22 cellular contexts compared by ENCODE assay signal in the genomic region with DNA sequence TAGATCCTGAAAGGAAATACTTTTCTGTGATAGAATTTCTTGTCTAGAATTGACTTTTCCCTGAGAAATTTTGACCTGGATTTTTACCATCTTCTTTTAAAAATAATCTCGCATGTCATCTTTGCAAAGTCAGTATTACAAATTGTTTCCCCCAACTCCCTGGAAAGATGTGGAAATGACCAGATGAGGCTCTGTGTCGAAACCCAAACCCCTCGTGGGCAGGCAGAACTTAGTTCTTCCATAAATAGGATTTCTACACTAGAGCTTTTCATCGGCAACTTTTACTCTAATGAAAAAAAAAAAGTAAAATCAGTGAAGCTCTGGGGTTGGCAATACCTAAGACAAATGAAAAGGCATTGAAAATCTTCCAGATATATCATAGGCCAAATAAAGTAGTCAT. TPM values are rescaled to one million over a fixed set of nuclear protein-coding genes. Genes with fewer than 3 reads are reported as not detected.
"Had no signal": no experiment of that assay in that cellular context is flagged by ENCODE, and none has a peak within 500 bp of the region (broad histone marks: within the 10 kb centered on the region; RNA-seq: fewer than 3 reads in every experiment).

No MANE protein-coding gene starts in this region.

- H3K4me1 ChIP-seq: left lung, transverse colon had no signal

- H3K4me3 ChIP-seq: left lung, suprapubic skin, transverse colon had no signal

- H3K9me3 ChIP-seq: left lung, suprapubic skin, transverse colon had no signal

- ATAC-seq: activated CD8-positive, alpha-beta T cell treated with anti-CD3 and anti-CD28 coated beads, Interleukin-2, amount 10 ng/mL, durations not matched to agents 7 days and 5 days; activated naive CD8-positive, alpha-beta T cell treated with anti-CD3 and anti-CD28 coated beads, Interleukin-2, amount 50 U/mL, for 24 hours; left lung; stimulated activated effector memory CD8-positive, alpha-beta T cell treated with anti-CD3 and anti-CD28 coated beads, Interleukin-12 subunit alpha, Interleukin-12 subunit beta, amount 100 ng/mL, for 72 hours; stimulated activated naive CD8-positive, alpha-beta T cell treated with anti-CD3 and anti-CD28 coated beads, Interleukin-15, amount 100 ng/mL, for 72 hours had no signal

- H3K27ac ChIP-seq: left lung, suprapubic skin, transverse colon had no signal

- H3K36me3 ChIP-seq: left lung, suprapubic skin, transverse colon had no signal

- DNase-seq: activated CD4-positive, alpha-beta T cell treated with anti-CD3 and anti-CD28 coated beads for 1 hour; activated CD4-positive, alpha-beta T cell treated with anti-CD3 and anti-CD28 coated beads, Interleukin-2, amount 50 U/mL, for 1 hour; activated CD8-positive, alpha-beta T cell treated with anti-CD3 and anti-CD28 coated beads, Interleukin-2, amount 10 ng/mL, durations not matched to agents 7 days and 5 days; activated gamma-delta T cell; activated naive CD4-positive, alpha-beta T cell treated with anti-CD3 and anti-CD28 coated beads, Interleukin-2, amount 50 U/mL, for 16 hours; activated naive CD8-positive, alpha-beta T cell treated with anti-CD3 and anti-CD28 coated beads, Interleukin-2, amount 50 U/mL, for 24 hours; aorta; effector CD4-positive, alpha-beta T cell; foreskin melanocyte; left lung; mammary epithelial cell; nephron progenitor cell; nucleus accumbens; posterior cingulate gyrus; retina; stimulated activated CD4-positive, alpha-beta T cell treated with anti-CD3 and anti-CD28 coated beads, Interleukin-1b, Interleukin-23, amount 100 ng/mL, for 48 hours; stimulated activated naive CD8-positive, alpha-beta T cell treated with anti-CD3 and anti-CD28 coated beads, Interleukin-15, amount 100 ng/mL, for 72 hours; T-helper 1 cell; transverse colon had no signal

- H3K27me3 ChIP-seq: left lung, suprapubic skin, transverse colon had no signal

RNA-seq across cellular contexts. Expression of a gene that starts 17.0 kb away (rescaled TPM):
- total RNA-seq: activated CD8-positive, alpha-beta T cell treated with anti-CD3 and anti-CD28 coated beads, Interleukin-2, amount 10 ng/mL, durations not matched to agents 7 days and 5 days; activated T-helper 1 cell treated with anti-CD3 and anti-CD28 coated beads, Interleukin-12 subunit alpha, Interleukin-12 subunit beta, Interleukin-2, Interleukin-4 antibody, amounts not matched to agents 30 ng/mL and 10 ng/mL and 1 ng/mL, durations not matched to agents 14 hours and 24 hours and 36 hours had no signal
